ENCODE assay signal across 19 cellular contexts in the genomic region with DNA sequence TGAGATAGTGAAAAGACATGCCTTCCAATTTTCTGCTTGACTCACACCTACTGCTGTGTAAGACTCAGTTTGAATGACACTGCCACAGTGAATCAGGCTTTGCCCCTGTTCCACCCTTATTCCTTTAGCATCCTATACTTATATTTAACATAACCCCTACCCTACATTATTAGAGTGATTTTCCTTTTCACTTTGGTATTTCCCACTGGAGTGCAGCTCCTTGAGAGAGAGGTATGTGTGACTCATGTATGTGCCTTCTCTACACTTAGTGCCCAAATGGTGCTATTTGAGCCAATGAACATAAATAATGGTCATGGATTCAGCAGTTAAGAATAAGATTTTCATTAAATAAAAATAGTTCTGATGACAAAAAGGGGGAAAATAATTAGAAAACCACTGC.
"Had no signal": no experiment of that assay in that cellular context is flagged by ENCODE, and none has a peak within 500 bp of the region (broad histone marks: within the 10 kb centered on the region; RNA-seq: fewer than 3 reads in every experiment).

No MANE protein-coding gene starts in this region.

- H3K79me2 ChIP-seq: hepatocyte had no signal

- H3K4me2 ChIP-seq: hepatocyte had no signal

- H3K4me1 ChIP-seq: psoas muscle, spleen, tibial artery had no signal

- H3K4me3 ChIP-seq: hepatocyte, psoas muscle, spleen, tibial artery had no signal

- ATAC-seq: effector memory CD8-positive, alpha-beta T cell; left colon; naive thymus-derived CD4-positive, alpha-beta T cell; psoas muscle; sciatic nerve; stimulated activated memory B cell treated with anti-CD40 and anti-IgM and Interleukin-4, amounts not matched to agents 10 μg/mL and 1 μg/mL and 100 μg/mL, for 72 hours had no signal

- H3K27me3 ChIP-seq: hepatocyte, neutrophil, spleen, tibial artery had no signal

- H3K27ac ChIP-seq: hepatocyte, neutrophil, psoas muscle, spleen, tibial artery had no signal

- H3K36me3 ChIP-seq: neutrophil, spleen, tibial artery had no signal

- DNase-seq: effector memory CD8-positive, alpha-beta T cell; erythroblast; foreskin melanocyte; head of caudate nucleus; kidney; left colon; naive thymus-derived CD4-positive, alpha-beta T cell; nephron progenitor cell; psoas muscle; retina; spleen; stimulated activated CD4-positive, alpha-beta T cell treated with anti-CD3 and anti-CD28 coated beads, Interleukin-15, amount 100 ng/mL, for 24 hours; stimulated activated CD4-positive, alpha-beta T cell treated with anti-CD3 and anti-CD28 coated beads, Interleukin-1b, Interleukin-23, amount 100 ng/mL, for 48 hours; stimulated activated CD4-positive, alpha-beta T cell treated with anti-CD3 and anti-CD28 coated beads, Interleukin-4, amount 100 ng/mL, for 24 hours; tibial artery had no signal

- H2AFZ ChIP-seq: hepatocyte had no signal

- H3K9me3 ChIP-seq: neutrophil, psoas muscle, spleen, tibial artery had no signal

- FAIRE-seq: kidney had no signal
